Comparison of ENCODE assay signal across 11 cellular contexts in the genomic region with DNA sequence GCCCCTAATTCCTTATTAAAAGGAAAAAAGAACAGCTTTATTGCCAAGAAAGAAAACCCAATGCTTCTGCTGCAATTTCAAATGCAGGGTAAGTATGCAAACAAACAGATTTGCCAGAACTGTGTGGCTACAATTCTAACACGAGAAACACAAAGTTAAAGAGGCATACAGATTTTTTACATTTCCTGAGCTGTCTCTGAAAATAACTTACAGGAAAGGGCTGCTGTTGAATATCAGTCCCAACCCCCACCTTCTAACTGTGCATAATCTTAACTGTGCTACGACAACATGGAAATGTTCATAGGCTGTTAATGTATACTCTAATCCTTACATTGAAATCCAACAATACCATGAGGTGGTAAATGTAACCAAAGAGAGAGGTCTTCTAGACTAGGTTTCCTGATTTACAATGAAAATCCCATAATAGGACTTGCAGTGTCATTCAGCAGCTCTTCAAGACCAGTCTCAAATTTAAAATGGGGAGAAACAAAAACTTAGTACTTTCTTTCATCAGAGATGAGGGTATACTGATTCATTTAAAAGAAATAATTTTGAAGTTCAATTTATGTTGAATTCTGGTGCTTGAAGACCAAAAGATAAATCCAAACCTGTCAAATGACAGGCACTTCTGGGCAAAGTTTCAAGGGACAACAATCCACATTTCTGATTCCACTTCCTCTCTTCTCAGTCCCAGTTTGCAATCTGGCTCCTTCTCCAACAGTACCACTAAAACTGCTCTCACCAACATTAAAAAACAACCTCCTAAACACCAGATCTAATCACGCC. TPM values are rescaled to one million over a fixed set of nuclear protein-coding genes. Genes with fewer than 3 reads are reported as not detected.
A peak's percentile ranks its signal among the peaks of the same experiment; 100 is the strongest.
DNase-seq lines count a peak whose midpoint lies in the region; ATAC-seq and TF ChIP-seq lines count a peak whose summit lies in the region.
"Had no signal": no experiment of that assay in that cellular context is flagged by ENCODE, and none has a peak within 500 bp of the region (broad histone marks: within the 10 kb centered on the region; RNA-seq: fewer than 3 reads in every experiment).

No MANE protein-coding gene starts in this region.

- H3K27me3 Mint-ChIP-seq in activated T-cell treated with anti-CD3 and anti-CD28 coated beads, Interleukin-2, amount 50 U/mL, for 72 hours (ENCODE audit: low read depth): no peaks in the 10 kb centered on the region

- H3K36me3 Mint-ChIP-seq in activated T-cell treated with anti-CD3 and anti-CD28 coated beads, Interleukin-2, amount 50 U/mL, for 72 hours (ENCODE audit: insufficient read depth in 2 of 2): no peaks in the 10 kb centered on the region

- H3K4me3 ChIP-seq in astrocyte of the spinal cord (ENCODE audit: low read depth, low read length) (no peak overlapping the region), left lung (no peak overlapping the region), upper lobe of right lung (no peak overlapping the region)

- ATAC-seq in left lung: no peak
- no peak for ATAC-seq in upper lobe of right lung
- ATAC-seq in GM19455 (IDR thresholded peaks at IDR 0.05; ENCODE audit: unreplicated experiment): no peak
- no peak for ATAC-seq in activated T-cell treated with anti-CD3 and anti-CD28 coated beads, Interleukin-2, amount 50 U/mL, for 72 hours (replicated peaks in 1 of 2)
- ATAC-seq in HG03378 (IDR thresholded peaks at IDR 0.05; ENCODE audit: unreplicated experiment): no peak

- peak overlapping the region; percentile 62 to 79 for H3K27ac ChIP-seq in left lung
- H3K27ac ChIP-seq in upper lobe of right lung: peak overlapping the region; percentile 58
- H3K27ac ChIP-seq: 22Rv1 had no signal

- no peaks in the 10 kb centered on the region for H3K36me3 ChIP-seq in left lung
- H3K36me3 ChIP-seq in upper lobe of right lung: no peaks in the 10 kb centered on the region

- H3K4me3 Mint-ChIP-seq in activated T-cell treated with anti-CD3 and anti-CD28 coated beads, Interleukin-2, amount 50 U/mL, for 72 hours: no peak overlapping the region

- H3K4me1 Mint-ChIP-seq in activated T-cell treated with anti-CD3 and anti-CD28 coated beads, Interleukin-2, amount 50 U/mL, for 72 hours (ENCODE audit: low read depth): peaks cover 26% of the 10 kb centered on the region

- TF ChIP-seq CTCF in astrocyte of the spinal cord (IDR thresholded peaks at IDR 0.05; ENCODE audit: low read depth, low read length) (no peak), left lung (IDR thresholded peaks at IDR 0.05) (no peak), upper lobe of right lung (IDR thresholded peaks at IDR 0.05) (no peak)

- H3K27me3 ChIP-seq in left lung (no peaks in the 10 kb centered on the region), upper lobe of right lung (no peaks in the 10 kb centered on the region)

- H3K4me1 ChIP-seq in left lung (peaks cover 26 to 56% of the 10 kb centered on the region in 2 donors), upper lobe of right lung (peaks cover 62% of the 10 kb centered on the region)

- DNase-seq in DMS 273 (lab: John Stamatoyannopoulos, UW; ENCODE audit: unreplicated experiment) (peak; percentile 26), DMS 273 treated with DMSO at 0.1 percent for 48 hours (lab: John Stamatoyannopoulos, UW) (no peak), astrocyte of the spinal cord (ENCODE audit: low read depth, low spot score) (peak; percentile 26), left lung (no peak), upper lobe of right lung (no peak)
- DNase-seq in activated T-cell treated with anti-CD3 and anti-CD28 coated beads, Interleukin-2, amount 50 U/mL, for 72 hours: no peak
- DNase-seq: activated CD4-positive, alpha-beta T cell treated with anti-CD3 and anti-CD28 coated beads for 1 hour; NCI-H526 treated with DMSO at 0.1 percent for 48 hours had no signal

- no peak overlapping the region for H3K27ac Mint-ChIP-seq in activated T-cell treated with anti-CD3 and anti-CD28 coated beads, Interleukin-2, amount 50 U/mL, for 72 hours

- intact Hi-C loops in left lung (cut with DNase I): no loop called here
- intact Hi-C loops in upper lobe of right lung (cut with DNase I): no loop called here

- in situ Hi-C loops in astrocyte of the spinal cord (cut with HindIII; ENCODE audit: low sequenced_read_pairs): no loop called here

- H3K9me3 Mint-ChIP-seq in activated T-cell treated with anti-CD3 and anti-CD28 coated beads, Interleukin-2, amount 50 U/mL, for 72 hours: no peaks in the 10 kb centered on the region

- H3K9me3 ChIP-seq in left lung: no peaks in the 10 kb centered on the region
- H3K9me3 ChIP-seq in upper lobe of right lung: no peaks in the 10 kb centered on the region

RNA-seq across cellular contexts. Expression of a gene that starts 14.4 kb away (rescaled TPM):
- 10 to 100 TPM; 17.3 to 36.0 TPM for total RNA-seq in left lung
- total RNA-seq in upper lobe of right lung: 28.8 TPM
- 1 to 10 TPM; 1.2 to 2.0 TPM for total RNA-seq in activated T-cell treated with anti-CD3 and anti-CD28 coated beads, Interleukin-2, amount 50 U/mL, for 72 hours

RNA-seq across cellular contexts. Expression of a gene that starts 14.7 kb away (rescaled TPM):
- total RNA-seq in left lung (10 to 100 TPM; 69.4 to 84.3 TPM), upper lobe of right lung (69.9 TPM)
- 10 to 100 TPM; 49.0 to 61.5 TPM for total RNA-seq in activated T-cell treated with anti-CD3 and anti-CD28 coated beads, Interleukin-2, amount 50 U/mL, for 72 hours

Comparison
In these comparisons a context has a peak if more than half of its experiments do, and no peak if none do; other contexts are left out.
1. DNase-seq: peak in DMS 273 (single experiment) and astrocyte of the spinal cord (single experiment); none in DMS 273 treated with DMSO at 0.1 percent for 48 hours (single experiment), left lung (0 of 2), upper lobe of right lung (single experiment) and activated T-cell treated with anti-CD3 and anti-CD28 coated beads, Interleukin-2, amount 50 U/mL, for 72 hours (0 of 2).